In the genomic region with DNA sequence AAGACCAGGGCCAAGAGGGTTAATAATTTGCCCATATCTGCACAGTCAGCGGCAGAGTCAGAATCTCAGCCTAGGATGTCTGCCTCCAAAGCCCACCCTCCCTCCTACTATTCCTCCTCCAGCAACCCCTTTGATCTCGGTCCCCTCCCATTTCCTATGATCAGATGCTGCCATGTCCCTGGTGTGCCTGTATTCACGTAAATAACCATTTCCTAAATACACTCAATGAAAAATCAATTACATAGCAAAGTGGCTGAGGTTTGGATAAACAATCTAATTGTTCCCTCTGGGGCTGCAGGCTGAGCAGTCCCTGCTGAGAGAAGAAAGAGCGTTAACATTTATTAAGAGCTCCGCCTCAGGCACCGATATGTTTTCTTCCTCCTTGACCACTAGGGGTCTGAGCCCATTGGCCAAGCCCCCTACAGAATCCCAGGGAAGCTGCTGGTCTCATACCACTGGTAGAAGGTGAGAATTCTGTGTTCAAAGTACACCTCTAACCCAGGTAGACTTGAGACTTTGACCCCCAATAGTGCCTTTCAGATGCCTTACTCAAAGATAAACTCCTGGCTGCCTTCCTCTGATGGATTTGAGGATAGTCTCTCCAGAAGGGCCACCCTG, we compare ENCODE assay signal across 17 cellular contexts. TPM values are rescaled to one million over a fixed set of nuclear protein-coding genes. Genes with fewer than 3 reads are reported as not detected.
DNase-seq lines count a peak whose midpoint lies in the region; ATAC-seq, FAIRE-seq and TF ChIP-seq lines count a peak whose summit lies in the region.
"Had no signal": no experiment of that assay in that cellular context is flagged by ENCODE, and none has a peak within 500 bp of the region (broad histone marks: within the 10 kb centered on the region; RNA-seq: fewer than 3 reads in every experiment).

No MANE protein-coding gene starts in this region.

- H3K4me1 Mint-ChIP-seq in activated T-helper 17 cell treated with anti-CD3 and anti-CD28 coated beads, Interleukin-2, amount 50 U/mL, for 72 hours: no peaks in the 10 kb centered on the region
- peaks cover 4% of the 10 kb centered on the region for H3K4me1 Mint-ChIP-seq in CD4-positive, alpha-beta T cell (ENCODE audit: low read depth)
- H3K4me1 Mint-ChIP-seq: activated CD4-positive, alpha-beta T cell treated with anti-CD3 and anti-CD28 coated beads, Interleukin-2, amount 10 ng/mL, durations not matched to agents 24 days and 14 days had no signal

- peaks cover 0 to 3% of the 10 kb centered on the region in 2 donors for H3K27me3 ChIP-seq in small intestine (ENCODE audit: control insufficient read depth in 2 of 2, insufficient read depth in 2 of 2, low read length in 2 of 2)
- no peaks in the 10 kb centered on the region for H3K27me3 ChIP-seq in CD4-positive, alpha-beta T cell (ENCODE audit: control insufficient read depth, insufficient read depth, low read length)
- H3K27me3 ChIP-seq: breast epithelium, upper lobe of left lung had no signal

- no peak for ATAC-seq in HG02763 (IDR thresholded peaks at IDR 0.05; ENCODE audit: unreplicated experiment)
- ATAC-seq in activated T-helper 17 cell treated with anti-CD3 and anti-CD28 coated beads, Interleukin-2, amount 50 U/mL, for 72 hours (replicated peaks): no peak
- ATAC-seq in CD4-positive, alpha-beta T cell (ENCODE audit: poor library complexity): no peak
- ATAC-seq: heart left ventricle, pancreas had no signal

- no peak overlapping the region for H3K27ac Mint-ChIP-seq in activated T-helper 17 cell treated with anti-CD3 and anti-CD28 coated beads, Interleukin-2, amount 50 U/mL, for 72 hours
- no peak overlapping the region for H3K27ac Mint-ChIP-seq in CD4-positive, alpha-beta T cell
- H3K27ac Mint-ChIP-seq: activated CD4-positive, alpha-beta T cell treated with anti-CD3 and anti-CD28 coated beads, Interleukin-2, amount 10 ng/mL, durations not matched to agents 24 days and 14 days had no signal

- H3K36me3 Mint-ChIP-seq in activated T-helper 17 cell treated with anti-CD3 and anti-CD28 coated beads, Interleukin-2, amount 50 U/mL, for 72 hours (ENCODE audit: low read depth): no peaks in the 10 kb centered on the region
- no peaks in the 10 kb centered on the region for H3K36me3 Mint-ChIP-seq in CD4-positive, alpha-beta T cell (ENCODE audit: low read depth)

- H3K4me1 ChIP-seq in small intestine (ENCODE audit: control insufficient read depth in 2 of 2, insufficient read depth in 1 of 2, low read depth in 1 of 2, low read length in 1 of 2): no peaks in the 10 kb centered on the region
- H3K4me1 ChIP-seq: breast epithelium, pancreas, upper lobe of left lung had no signal

- no peaks in the 10 kb centered on the region for H3K9me3 Mint-ChIP-seq in activated T-helper 17 cell treated with anti-CD3 and anti-CD28 coated beads, Interleukin-2, amount 50 U/mL, for 72 hours
- no peaks in the 10 kb centered on the region for H3K9me3 Mint-ChIP-seq in CD4-positive, alpha-beta T cell
- H3K9me3 Mint-ChIP-seq: activated CD4-positive, alpha-beta T cell treated with anti-CD3 and anti-CD28 coated beads, Interleukin-2, amount 10 ng/mL, durations not matched to agents 24 days and 14 days had no signal

- H3K9me3 ChIP-seq in small intestine (ENCODE audit: control insufficient read depth, low read depth): no peaks in the 10 kb centered on the region
- no peaks in the 10 kb centered on the region for H3K9me3 ChIP-seq in CD4-positive, alpha-beta T cell (ENCODE audit: control insufficient read depth, low read length)
- H3K9me3 ChIP-seq: breast epithelium, heart left ventricle, pancreas, upper lobe of left lung had no signal

- H3K27ac ChIP-seq in small intestine (ENCODE audit: low read depth in 1 of 2, low read length in 1 of 2): no peak overlapping the region
- no peak overlapping the region for H3K27ac ChIP-seq in CD4-positive, alpha-beta T cell (ENCODE audit: low read depth, low read length)
- H3K27ac ChIP-seq: breast epithelium, heart left ventricle, pancreas, upper lobe of left lung had no signal

- TF ChIP-seq CTCF in epithelial cell of proximal tubule (conservative IDR thresholded peaks at IDR 0.05; ENCODE audit: low read depth, low read length): peak; percentile 52
- TF ChIP-seq CTCF in CD4-positive, alpha-beta T cell (IDR thresholded peaks at IDR 0.05): no peak

- intact Hi-C loops in CD4-positive, alpha-beta T cell (cut with DNase I, micrococcal nuclease): no loop called here

- H3K4me3 ChIP-seq in epithelial cell of proximal tubule (ENCODE audit: low read depth, low read length) (no peak overlapping the region), small intestine (ENCODE audit: low read depth in 1 of 2, low read length in 2 of 2) (no peak overlapping the region)
- H3K4me3 ChIP-seq: breast epithelium, heart left ventricle, pancreas, upper lobe of left lung had no signal

- no peaks in the 10 kb centered on the region for H3K27me3 Mint-ChIP-seq in activated T-helper 17 cell treated with anti-CD3 and anti-CD28 coated beads, Interleukin-2, amount 50 U/mL, for 72 hours
- peaks cover 7% of the 10 kb centered on the region for H3K27me3 Mint-ChIP-seq in CD4-positive, alpha-beta T cell

- peak; percentile 45 for DNase-seq in NCI-H82 (lab: John Stamatoyannopoulos, UW)
- no peak for DNase-seq in NCI-H82 treated with DMSO at 0.1 percent for 48 hours (lab: John Stamatoyannopoulos, UW; ENCODE audit: unreplicated experiment)
- peak; percentile 61 for DNase-seq in NCI-H748 (lab: John Stamatoyannopoulos, UW; ENCODE audit: unreplicated experiment)
- DNase-seq in epithelial cell of proximal tubule (ENCODE audit: low read depth): no peak
- DNase-seq in small intestine: peak; percentile 47
- no peak for DNase-seq in CD4-positive, alpha-beta T cell
- DNase-seq: activated CD4-positive, alpha-beta T cell treated with anti-CD3 and anti-CD28 coated beads, Interleukin-2, amount 10 ng/mL, durations not matched to agents 24 days and 14 days; DMS153; heart left ventricle; mammary epithelial cell; NCI-H1048; pancreas; upper lobe of left lung had no signal

- no peaks in the 10 kb centered on the region for H3K36me3 ChIP-seq in small intestine (ENCODE audit: control insufficient read depth in 2 of 2, insufficient read depth in 2 of 2, low read length in 2 of 2)
- H3K36me3 ChIP-seq: breast epithelium, heart left ventricle, pancreas, upper lobe of left lung had no signal

- no peak overlapping the region for H3K4me3 Mint-ChIP-seq in activated T-helper 17 cell treated with anti-CD3 and anti-CD28 coated beads, Interleukin-2, amount 50 U/mL, for 72 hours
- H3K4me3 Mint-ChIP-seq in CD4-positive, alpha-beta T cell: no peak overlapping the region
- H3K4me3 Mint-ChIP-seq: activated CD4-positive, alpha-beta T cell treated with anti-CD3 and anti-CD28 coated beads, Interleukin-2, amount 10 ng/mL, durations not matched to agents 24 days and 14 days had no signal

- CTCF ChIA-PET in CD4-positive, alpha-beta T cell (lab: Charles Lee): no interaction called here

- 20 to 47% (median 30%) methylated on average over 6 of the region's 6 CpGs for WGBS in small intestine, 3 donors

- FAIRE-seq in small intestine (lab: Jason Lieb, UNC): no peak
- FAIRE-seq: GM12892, pancreas had no signal

- POLR2A ChIA-PET in CD4-positive, alpha-beta T cell (lab: Charles Lee): no interaction called here

RNA-seq across cellular contexts. Expression of gene CAMK1G, which starts 34.0 kb away (rescaled TPM):
- total RNA-seq in epithelial cell of proximal tubule: 0.23 TPM in 1 of 2 replicates, not detected in the other
- polyA plus RNA-seq in small intestine: under 1 TPM in 1 of 3 donors, not detected in 2; 0.37 TPM
- total RNA-seq in activated T-helper 17 cell treated with anti-CD3 and anti-CD28 coated beads, Interleukin-2, amount 50 U/mL, for 72 hours: under 1 TPM in 1 of 2 donors, not detected in 1; 0.21 TPM
- total RNA-seq in CD4-positive, alpha-beta T cell: not detected
- total RNA-seq: mammary epithelial cell had no signal
- polyA plus RNA-seq: heart left ventricle, mammary epithelial cell had no signal

Comparison
In these comparisons a context has a peak if more than half of its experiments do, and no peak if none do; other contexts are left out.
1. DNase-seq: peak in NCI-H82 (single experiment), NCI-H748 (single experiment) and small intestine (single experiment); none in NCI-H82 treated with DMSO at 0.1 percent for 48 hours (single experiment), epithelial cell of proximal tubule (single experiment) and CD4-positive, alpha-beta T cell (0 of 10).